1 cellular context compared by ENCODE assay signal in genomic region chr15:55737373-55737772, GRCh38.
A peak's percentile ranks its signal among the peaks of the same experiment; 100 is the strongest.
TF ChIP-seq lines count a peak whose summit lies in the region.

No MANE protein-coding gene starts in this region.

TF ChIP-seq in H1, 55 proteins besides CTCF, POLR2A, EP300 and RAD21:
- TF ChIP-seq TEAD4 (IDR thresholded peaks at IDR 0.05; ENCODE audit: low read depth, low read length) (0 out of 2 replicates have a peak, but pooled peaks have one; percentile 56), RXRA (IDR thresholded peaks at IDR 0.05; ENCODE audit: insufficient read depth, low read depth, low read length) (peak; percentile 29; the same call in 1 of the 2 replicates), NANOG (IDR thresholded peaks at IDR 0.05; ENCODE audit: insufficient read depth, low read depth, low read length, poor library complexity, severe bottlenecking) (peak; percentile 19), SP1 (IDR thresholded peaks at IDR 0.05; ENCODE audit: low read depth, low read length) (peak; percentile 60; the same call in 1 of the 2 replicates), ZNF274 (IDR thresholded peaks at IDR 0.05; ENCODE audit: borderline replicate concordance, extremely low read depth, low read length) (0 out of 2 replicates have a peak, but pooled peaks have one; percentile 12), POLR2AphosphoS5 (IDR thresholded peaks at IDR 0.05; ENCODE audit: low read depth, low read length) (peak; percentile 60; the same call in 1 of the 2 replicates), TCF12 (IDR thresholded peaks at IDR 0.05; ENCODE audit: low read depth, low read length) (no peak), CEBPB (IDR thresholded peaks at IDR 0.05; ENCODE audit: low read depth, low read length) (no peak), EGR1 (IDR thresholded peaks at IDR 0.05; ENCODE audit: borderline replicate concordance, low read depth, low read length) (0 out of 2 replicates have a peak, but pooled peaks have one; percentile 34)
